In genomic region chr5:150000261-150000989, GRCh38 we compare ENCODE assay signal across 7 cellular contexts.
DNase-seq lines count a peak whose midpoint lies in the region; ATAC-seq and TF ChIP-seq lines count a peak whose summit lies in the region.

Gene HMGXB3, plus strand, starts transcription at chr5:150000739. Its CDS starts 4,114 bp downstream, at chr5:150004853.
Gene TIGD6, minus strand, starts transcription at chr5:150000654. Its CDS starts 4,306 bp downstream, at chr5:149996348.

- H3K4me3 ChIP-seq in retinal pigment epithelial cell (ENCODE audit: low read length): peak within 1 kb of the TSS; percentile 93

- ATAC-seq in GM18508 (IDR thresholded peaks at IDR 0.05; ENCODE audit: insufficient read depth, unreplicated experiment): peak; percentile 75
- peak; percentile 86 for ATAC-seq in HG02981 (IDR thresholded peaks at IDR 0.05; ENCODE audit: unreplicated experiment)

- DNase-seq in NCI-H2029 (lab: John Stamatoyannopoulos, UW): peak; percentile 93
- DNase-seq in T-helper 9 cell: peak; percentile 64
- peak; percentile 98 for DNase-seq in astrocyte of the hippocampus (ENCODE audit: low read depth, low spot score)
- peak; percentile 52 to 95 (median 88) for DNase-seq in hypothalamus (lab: John Stamatoyannopoulos, UW)
- peak; percentile 89 for DNase-seq in retinal pigment epithelial cell (ENCODE audit: low read depth)

- TF ChIP-seq CTCF in retinal pigment epithelial cell (conservative IDR thresholded peaks at IDR 0.05; ENCODE audit: low read depth, low read length): no peak

Comparison
In these comparisons a context has a peak if more than half of its experiments do, and no peak if none do; other contexts are left out.
1. Peak in every context shown above with its lines: DNase-seq, ATAC-seq and H3K4me3 ChIP-seq.